1 cellular context compared by ENCODE assay signal in genomic region chr22:38805041-38805593, GRCh38.
TF ChIP-seq lines count a peak whose summit lies in the region.

No MANE protein-coding gene starts in this region.

TF ChIP-seq in HEK293, 187 proteins besides CTCF, POLR2A, EP300 and RAD21 (continued from another document):
- peak; percentile 76 for TF ChIP-seq ZNF623 (tag by site-specific recombination; IDR thresholded peaks at IDR 0.05)
- peak; percentile 53; the same call in 1 of the 2 replicates for TF ChIP-seq ZNF639 (tag by site-specific recombination; IDR thresholded peaks at IDR 0.05)
- TF ChIP-seq ZNF629 (tag by site-specific recombination; IDR thresholded peaks at IDR 0.05), result peak; percentile 52; the same call in 1 of the 2 replicates
- TF ChIP-seq ZXDB (tag by site-specific recombination; IDR thresholded peaks at IDR 0.05), result 0 out of 2 replicates have a peak, but pooled peaks have one; percentile 42
- peak; percentile 61; the same call in 1 of the 2 replicates for TF ChIP-seq REST (tag by site-specific recombination; IDR thresholded peaks at IDR 0.05)
- TF ChIP-seq ZNF433 (tag by site-specific recombination; IDR thresholded peaks at IDR 0.05; ENCODE audit: low read depth), result peak; percentile 59; the same call in 1 of the 2 replicates
- peak; percentile 72 for TF ChIP-seq ZNF555 (tag by site-specific recombination; conservative IDR thresholded peaks at IDR 0.05)
TF ChIP-seq in HEK293: peak in this region for 27; not testable (repeated sequence) for 160.
